Comparison of ENCODE assay signal across 8 cellular contexts in genomic region chr15:42059661-42060476, GRCh38. TPM values are rescaled to one million over a fixed set of nuclear protein-coding genes. Genes with fewer than 3 reads are reported as not detected.
DNase-seq lines count a peak whose midpoint lies in the region; ATAC-seq and TF ChIP-seq lines count a peak whose summit lies in the region.

No MANE protein-coding gene starts in this region.

- in situ Hi-C loops in GM23248 (cut with MboI) = no loop called here

- no peaks in the 10 kb centered on the region for H3K79me2 ChIP-seq in GM23248 (ENCODE audit: insufficient read depth)

- H3K27me3 ChIP-seq in GM23248 (replicated peaks; ENCODE audit: insufficient read depth) (peaks cover 12% of the 10 kb centered on the region), neutrophil (peaks cover 25% of the 10 kb centered on the region)

- TF ChIP-seq CTCF in neutrophil (IDR thresholded peaks at IDR 0.05) (peak; percentile 92), type B pancreatic cell (conservative IDR thresholded peaks at IDR 0.05) (peak; percentile 95)

- no peaks in the 10 kb centered on the region for H3K4me1 ChIP-seq in GM23248 (ENCODE audit: insufficient read depth)
- peaks cover 16% of the 10 kb centered on the region in 2 experiments for H3K4me1 ChIP-seq in neutrophil (ENCODE audit: control insufficient read depth in 1 of 2, insufficient read depth in 1 of 2, low read depth in 1 of 2, low read length in 1 of 2)

- H3K4me3 ChIP-seq in GM23248 = no peak overlapping the region
- H3K4me3 ChIP-seq in neutrophil (ENCODE audit: low read depth in 1 of 2, low read length in 1 of 2) = no peak overlapping the region

- H3K4me2 ChIP-seq in GM23248 (ENCODE audit: unreplicated experiment) = no peak overlapping the region

- peak; percentile 52 for DNase-seq in AG08396 (ENCODE audit: low spot score)
- peak; percentile 40 for DNase-seq in GM23248
- peak; percentile 68 for DNase-seq in NOMO-1 treated with DMSO at 0.1 percent for 48 hours (lab: John Stamatoyannopoulos, UW; ENCODE audit: unreplicated experiment)
- DNase-seq in activated T-cell treated with anti-CD3 and anti-CD28 coated beads for 4 hours = peak; percentile 71
- peak; percentile 35 for DNase-seq in fibroblast of peridontal ligament (ENCODE audit: extremely low read depth)
- DNase-seq in type B pancreatic cell (ENCODE audit: extremely low spot score, unreplicated experiment) = peak; percentile 76

- ATAC-seq in HG03342 (IDR thresholded peaks at IDR 0.05; ENCODE audit: unreplicated experiment) = no peak

- H3K36me3 Mint-ChIP-seq in type B pancreatic cell = no peaks in the 10 kb centered on the region

- no peaks in the 10 kb centered on the region for H3K9me2 ChIP-seq in GM23248 (ENCODE audit: insufficient read depth)

- H4K20me1 ChIP-seq in GM23248 (ENCODE audit: insufficient read depth) = no peaks in the 10 kb centered on the region

- no peak overlapping the region for H3K27ac ChIP-seq in GM23248
- H3K27ac ChIP-seq in neutrophil = no peak overlapping the region

- H3K9ac ChIP-seq in GM23248 = no peak overlapping the region

- H3F3A ChIP-seq in GM23248 (ENCODE audit: insufficient read depth) = no peaks in the 10 kb centered on the region

- no peaks in the 10 kb centered on the region for H3K9me3 Mint-ChIP-seq in type B pancreatic cell

- H3K36me3 ChIP-seq in GM23248 (ENCODE audit: low read depth) (no peaks in the 10 kb centered on the region), neutrophil (no peaks in the 10 kb centered on the region)

- H2AFZ ChIP-seq in GM23248 = no peak overlapping the region

- no peaks in the 10 kb centered on the region for H3K4me1 Mint-ChIP-seq in type B pancreatic cell (ENCODE audit: unreplicated experiment)

- H3K4me3 Mint-ChIP-seq in type B pancreatic cell = no peak overlapping the region

- H3K9me3 ChIP-seq in GM23248 (ENCODE audit: low read depth) (no peaks in the 10 kb centered on the region), neutrophil (no peaks in the 10 kb centered on the region)

- H3K27ac Mint-ChIP-seq in type B pancreatic cell = no peak overlapping the region

- 37 to 38% methylated on average over 14 of the region's 14 CpGs for WGBS in GM23248 (ENCODE audit: low coverage in 1 of 2, low lambda C conversion rate in 2 of 2, missing lambda C conversion rate in 2 of 2), 2 experiments

- H3K27me3 Mint-ChIP-seq in type B pancreatic cell = peaks cover 28% of the 10 kb centered on the region

RNA-seq across cellular contexts. Expression of gene PLA2G4D, which starts 34.5 kb away (rescaled TPM):
- total RNA-seq in GM23248 (2014; rRNA removed; shearing (Covaris generic)) = not detected in 2 replicates
- polyA plus RNA-seq in GM23248 (2016; fragmentation: Nextera tagmentation; extraction: Ambion mirVana) = not detected in 2 replicates
- total RNA-seq in type B pancreatic cell (ENCODE audit: low replicate concordance) = not detected in 2 replicates

RNA-seq across cellular contexts. Expression of gene PLA2G4E, which starts 39.0 kb away (rescaled TPM):
- not detected in 2 replicates for total RNA-seq in GM23248 (2014; rRNA removed; shearing (Covaris generic))
- polyA plus RNA-seq in GM23248 (2016; fragmentation: Nextera tagmentation; extraction: Ambion mirVana) = not detected in 2 replicates
- 0.12 TPM in 1 of 2 replicates, not detected in the other for total RNA-seq in type B pancreatic cell (ENCODE audit: low replicate concordance)
